Comparison of ENCODE assay signal across 1 cellular context in genomic region chr7:43869018-43869897, GRCh38.
TF ChIP-seq lines count a peak whose summit lies in the region.

Gene MRPS24, minus strand, starts transcription at chr7:43869517. Its CDS starts 22 bp downstream, at chr7:43869495.

TF ChIP-seq in K562, 482 proteins besides CTCF, POLR2A, EP300 and RAD21 (continued from another document and continues in another):
- no peak for TF ChIP-seq SMARCB1 (IDR thresholded peaks at IDR 0.05; ENCODE audit: insufficient read length, low read depth)
- no peak; the same call in 1 of the 2 replicates for TF ChIP-seq SOX6 (IDR thresholded peaks at IDR 0.05)
- no peak for TF ChIP-seq ZNF408 (CRISPR knock-in tag; IDR thresholded peaks at IDR 0.05; ENCODE audit: low read depth)
- no peak for TF ChIP-seq ZBTB7A (IDR thresholded peaks at IDR 0.05; ENCODE audit: borderline replicate concordance, control insufficient read depth, low read depth, low read length)
- TF ChIP-seq SREBF1 (IDR thresholded peaks at IDR 0.05; ENCODE audit: borderline replicate concordance, low read depth, low read length): peak; percentile 84; the same call in 1 of the 2 replicates
- TF ChIP-seq SAP30 (IDR thresholded peaks at IDR 0.05; ENCODE audit: borderline replicate concordance, insufficient read depth, low read depth, low read length, poor library complexity, severe bottlenecking): peak; percentile 69
- TF ChIP-seq, protein P1, sequence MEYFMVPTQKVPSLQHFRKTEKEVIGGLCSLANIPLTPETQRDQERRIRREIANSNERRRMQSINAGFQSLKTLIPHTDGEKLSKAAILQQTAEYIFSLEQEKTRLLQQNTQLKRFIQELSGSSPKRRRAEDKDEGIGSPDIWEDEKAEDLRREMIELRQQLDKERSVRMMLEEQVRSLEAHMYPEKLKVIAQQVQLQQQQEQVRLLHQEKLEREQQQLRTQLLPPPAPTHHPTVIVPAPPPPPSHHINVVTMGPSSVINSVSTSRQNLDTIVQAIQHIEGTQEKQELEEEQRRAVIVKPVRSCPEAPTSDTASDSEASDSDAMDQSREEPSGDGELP (CRISPR knock-in tag; IDR thresholded peaks at IDR 0.05; ENCODE audit: borderline replicate concordance): peak; percentile 47; the same call in 1 of the 2 replicates
- TF ChIP-seq RFX5 (IDR thresholded peaks at IDR 0.05; ENCODE audit: low read depth, low read length): no peak
- no peak for TF ChIP-seq MYNN (IDR thresholded peaks at IDR 0.05)
- TF ChIP-seq MYNN (CRISPR knock-in tag; IDR thresholded peaks at IDR 0.05): no peak
- no peak for TF ChIP-seq SMARCA5 (IDR thresholded peaks at IDR 0.05)
- TF ChIP-seq ZKSCAN8 (CRISPR knock-in tag; IDR thresholded peaks at IDR 0.05): no peak
- TF ChIP-seq SIN3B (IDR thresholded peaks at IDR 0.05; ENCODE audit: low read depth): peak; percentile 63; the same call in 1 of the 2 replicates
- TF ChIP-seq CBX5 (IDR thresholded peaks at IDR 0.05; ENCODE audit: borderline replicate concordance, low read depth): no peak
- no peak for TF ChIP-seq POLR3G (IDR thresholded peaks at IDR 0.05; ENCODE audit: extremely low read depth, insufficient read length, insufficient replicate concordance)
- TF ChIP-seq, protein P2, sequence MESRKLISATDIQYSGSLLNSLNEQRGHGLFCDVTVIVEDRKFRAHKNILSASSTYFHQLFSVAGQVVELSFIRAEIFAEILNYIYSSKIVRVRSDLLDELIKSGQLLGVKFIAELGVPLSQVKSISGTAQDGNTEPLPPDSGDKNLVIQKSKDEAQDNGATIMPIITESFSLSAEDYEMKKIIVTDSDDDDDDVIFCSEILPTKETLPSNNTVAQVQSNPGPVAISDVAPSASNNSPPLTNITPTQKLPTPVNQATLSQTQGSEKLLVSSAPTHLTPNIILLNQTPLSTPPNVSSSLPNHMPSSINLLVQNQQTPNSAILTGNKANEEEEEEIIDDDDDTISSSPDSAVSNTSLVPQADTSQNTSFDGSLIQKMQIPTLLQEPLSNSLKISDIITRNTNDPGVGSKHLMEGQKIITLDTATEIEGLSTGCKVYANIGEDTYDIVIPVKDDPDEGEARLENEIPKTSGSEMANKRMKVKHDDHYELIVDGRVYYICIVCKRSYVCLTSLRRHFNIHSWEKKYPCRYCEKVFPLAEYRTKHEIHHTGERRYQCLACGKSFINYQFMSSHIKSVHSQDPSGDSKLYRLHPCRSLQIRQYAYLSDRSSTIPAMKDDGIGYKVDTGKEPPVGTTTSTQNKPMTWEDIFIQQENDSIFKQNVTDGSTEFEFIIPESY (CRISPR knock-in tag; IDR thresholded peaks at IDR 0.05): no peak
- TF ChIP-seq SRSF3 (IDR thresholded peaks at IDR 0.05; ENCODE audit: insufficient read depth, low read length): no peak
- peak; percentile 79 for TF ChIP-seq L3MBTL2 (IDR thresholded peaks at IDR 0.05)
- TF ChIP-seq CREM (IDR thresholded peaks at IDR 0.05; ENCODE audit: low read depth): peak; percentile 73
- peak; percentile 27; the same call in 1 of the 2 replicates for TF ChIP-seq ZBTB40 (IDR thresholded peaks at IDR 0.05)
- TF ChIP-seq ZBTB40 (CRISPR knock-in tag; IDR thresholded peaks at IDR 0.05): no peak
- TF ChIP-seq ERF (CRISPR knock-in tag; IDR thresholded peaks at IDR 0.05): no peak
- TF ChIP-seq, protein P3, sequence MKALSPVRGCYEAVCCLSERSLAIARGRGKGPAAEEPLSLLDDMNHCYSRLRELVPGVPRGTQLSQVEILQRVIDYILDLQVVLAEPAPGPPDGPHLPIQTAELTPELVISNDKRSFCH (CRISPR knock-in tag; IDR thresholded peaks at IDR 0.05): no peak
- TF ChIP-seq, protein P3 (tag; IDR thresholded peaks at IDR 0.05): no peak
- no peak for TF ChIP-seq ZKSCAN3 (CRISPR knock-in tag; IDR thresholded peaks at IDR 0.05)
- peak; percentile 99 for TF ChIP-seq PRDM10 (IDR thresholded peaks at IDR 0.05; ENCODE audit: partially characterized antibody)
- no peak for TF ChIP-seq ZNF75A (CRISPR knock-in tag; IDR thresholded peaks at IDR 0.05)
- peak; percentile 25 for TF ChIP-seq NEUROD1 (IDR thresholded peaks at IDR 0.05; ENCODE audit: borderline replicate concordance, low read depth, low read length, partially characterized antibody)
- TF ChIP-seq, protein P4, sequence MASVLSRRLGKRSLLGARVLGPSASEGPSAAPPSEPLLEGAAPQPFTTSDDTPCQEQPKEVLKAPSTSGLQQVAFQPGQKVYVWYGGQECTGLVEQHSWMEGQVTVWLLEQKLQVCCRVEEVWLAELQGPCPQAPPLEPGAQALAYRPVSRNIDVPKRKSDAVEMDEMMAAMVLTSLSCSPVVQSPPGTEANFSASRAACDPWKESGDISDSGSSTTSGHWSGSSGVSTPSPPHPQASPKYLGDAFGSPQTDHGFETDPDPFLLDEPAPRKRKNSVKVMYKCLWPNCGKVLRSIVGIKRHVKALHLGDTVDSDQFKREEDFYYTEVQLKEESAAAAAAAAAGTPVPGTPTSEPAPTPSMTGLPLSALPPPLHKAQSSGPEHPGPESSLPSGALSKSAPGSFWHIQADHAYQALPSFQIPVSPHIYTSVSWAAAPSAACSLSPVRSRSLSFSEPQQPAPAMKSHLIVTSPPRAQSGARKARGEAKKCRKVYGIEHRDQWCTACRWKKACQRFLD (CRISPR knock-in tag; IDR thresholded peaks at IDR 0.05): 0 out of 2 replicates have a peak, but pooled peaks have one; percentile 32
- peak; percentile 80 for TF ChIP-seq POLR2B (IDR thresholded peaks at IDR 0.05; ENCODE audit: low read depth, partially characterized antibody)
- no peak for TF ChIP-seq STAT6 (CRISPR knock-in tag; IDR thresholded peaks at IDR 0.05)
- TF ChIP-seq MTA3 (IDR thresholded peaks at IDR 0.05; ENCODE audit: borderline replicate concordance): no peak
- no peak for TF ChIP-seq RBM22 (IDR thresholded peaks at IDR 0.05; ENCODE audit: low read depth, low read length, poor library complexity, severe bottlenecking)
- TF ChIP-seq RCOR1 (IDR thresholded peaks at IDR 0.05; ENCODE audit: borderline replicate concordance in 1 of 2, low read depth in 2 of 2, low read length in 2 of 2): peak in 1 of 2 experiments; percentile 54; a peak in 1 of 4 replicates
